In the genomic region with DNA sequence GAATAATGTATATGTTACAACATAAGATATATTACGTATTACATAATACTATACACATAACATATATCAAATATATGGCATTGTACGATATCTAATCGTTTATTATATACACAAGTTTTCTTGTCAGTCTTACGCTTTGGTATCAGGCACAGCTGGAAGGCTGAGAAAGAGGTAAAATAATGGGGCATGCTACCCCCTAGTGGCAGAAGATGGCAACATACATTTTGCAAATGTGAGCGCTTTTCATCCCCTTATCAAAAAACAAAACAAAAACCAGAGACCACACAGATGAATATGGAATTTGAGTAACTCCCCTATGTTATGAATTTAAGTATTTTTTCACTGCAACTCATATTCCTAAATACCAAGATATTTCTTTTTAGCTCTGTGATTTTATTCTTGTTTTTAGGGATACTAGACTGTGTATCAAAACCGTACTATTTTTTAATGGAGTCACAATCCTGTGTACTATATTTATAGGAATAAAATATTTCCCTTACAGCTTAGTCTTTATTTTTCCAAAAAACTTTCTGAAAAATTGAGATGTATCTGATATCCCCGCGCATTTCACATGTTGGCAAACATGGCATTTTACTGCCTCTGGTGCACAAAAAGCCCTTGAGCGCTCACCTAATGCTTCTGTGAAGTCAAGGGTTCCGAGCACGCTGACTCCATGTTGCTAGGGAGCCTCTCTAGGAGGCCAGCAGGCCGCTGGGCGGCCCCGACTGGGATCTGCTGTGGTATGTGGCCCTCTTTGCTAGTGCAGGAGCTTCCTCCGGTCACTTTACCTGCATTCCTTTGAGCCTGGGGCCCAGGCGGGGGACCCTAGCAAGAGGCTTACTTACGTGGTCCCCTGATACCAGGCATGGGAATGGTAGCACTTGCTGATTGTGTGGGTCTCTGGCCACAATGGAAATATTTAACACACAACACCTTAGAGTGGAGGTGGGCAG, we compare ENCODE assay signal across 8 cellular contexts.
DNase-seq lines count a peak whose midpoint lies in the region; ATAC-seq, FAIRE-seq and TF ChIP-seq lines count a peak whose summit lies in the region.

No MANE protein-coding gene starts in this region.

- in situ Hi-C loops in IMR-90 (cut with MboI; ENCODE audit: low sequenced_read_pairs) (loop anchor here (5.0 kb wide), 1 partner anchor 43 kb away; no protein-coding TSS in a partner anchor), mammary epithelial cell (cut with MboI; ENCODE audit: low sequenced_read_pairs in 2 of 2) (loop anchor here (5.0 kb wide), 3 partner anchors 43 to 148 kb away; partner anchors contain the start of genes CHPF (in 1 of the 2) and TMEM198 (in 1 of the 2))

- H3K4me2 ChIP-seq in IMR-90 (ENCODE audit: low read depth, low read length) (no peak overlapping the region), mammary epithelial cell (ENCODE audit: insufficient read depth, low read depth, low read length) (peak overlapping the region; percentile 87)

- dilution Hi-C loops in IMR-90 (cut with HindIII; ENCODE audit: low sequenced_read_pairs, unreplicated experiment) (no loop called here), mammary epithelial cell (cut with HindIII; ENCODE audit: low sequenced_read_pairs) (loop anchor here (5.0 to 25.0 kb wide), 2 partner anchors 148 to 278 kb away; partner anchors contain the start of genes CHPF, DES and TMEM198)

- H3K9ac ChIP-seq in IMR-90 (ENCODE audit: low read depth, low read length) (no peak overlapping the region), mammary epithelial cell (ENCODE audit: insufficient read depth, low read length) (no peak overlapping the region), kidney (ENCODE audit: low read length in 2 of 2) (no peak overlapping the region)

- H3K27ac ChIP-seq in IMR-90 (ENCODE audit: insufficient read depth, low read length): no peak overlapping the region
- H3K27ac ChIP-seq in mammary epithelial cell (ENCODE audit: insufficient read depth, low read depth, low read length): peak overlapping the region; percentile 98
- H3K27ac ChIP-seq in kidney (ENCODE audit: low read depth in 2 of 2, low read length in 2 of 2): no peak overlapping the region

- H3K23ac ChIP-seq in IMR-90 (ENCODE audit: low read depth, low read length): no peak overlapping the region

- no peak overlapping the region for H3K56ac ChIP-seq in IMR-90 (ENCODE audit: extremely low read depth, insufficient read depth, low read length)

- POLR2A ChIA-PET in IMR-90 (lab: Charles Lee; ENCODE audit: unreplicated experiment): no interaction called here

- ATAC-seq in GM18873 (IDR thresholded peaks at IDR 0.05; ENCODE audit: low FRiP score, unreplicated experiment): peak; percentile 45
- ATAC-seq in IMR-90 (ENCODE audit: low read depth): peak; percentile 69
- ATAC-seq in activated CD4-positive, CD25-positive, alpha-beta regulatory T cell treated with anti-CD3 and anti-CD28 coated beads, Interleukin-2, amount 50 U/mL, for 24 hours: no peak

- H3K79me2 ChIP-seq in mammary epithelial cell (ENCODE audit: insufficient read depth, low read length): no peaks in the 10 kb centered on the region

- peak overlapping the region; percentile 67; the same call in 1 of the 2 replicates for H2BK20ac ChIP-seq in IMR-90 (ENCODE audit: low read depth, low read length)

- CTCF ChIA-PET in IMR-90 (lab: Yijun Ruan, JAX): interaction anchor here (0.5 to 1.9 kb wide), 12 partner anchors 10 to 1194 kb away, joined by 3 to 5 read pairs (median 3); no protein-coding TSS in a partner anchor
- CTCF ChIA-PET in mammary epithelial cell (lab: Charles Lee; ENCODE audit: low non-redundant PET): interaction anchor here (0.6 to 1.1 kb wide), 3 partner anchors 44 to 194 kb away, joined by 3 to 4 read pairs (median 3); a partner anchor contains a TSS

- peak overlapping the region; percentile 19; the same call in 1 of the 2 replicates for H3K4ac ChIP-seq in IMR-90 (ENCODE audit: low read depth, low read length)

- TF ChIP-seq POLR2A in IMR-90 (IDR thresholded peaks at IDR 0.05; ENCODE audit: low read depth, low read length): no peak

- no peaks in the 10 kb centered on the region for H3K9me3 ChIP-seq in IMR-90 (ENCODE audit: control insufficient read depth, insufficient read depth, low read length)
- H3K9me3 ChIP-seq in mammary epithelial cell (replicated peaks; ENCODE audit: insufficient read depth, low read length): no peaks in the 10 kb centered on the region
- no peaks in the 10 kb centered on the region for H3K9me3 ChIP-seq in kidney (ENCODE audit: control insufficient read depth in 1 of 2, low read length in 2 of 2)

- peak overlapping the region; percentile 39 for H2BK120ac ChIP-seq in IMR-90 (ENCODE audit: low read depth, low read length)

- H3K9me1 ChIP-seq in IMR-90 (ENCODE audit: insufficient read depth, low read length): peaks cover 2% of the 10 kb centered on the region

- intact Hi-C loops in IMR-90 (cut with micrococcal nuclease): loop anchor here (1.0 to 5.0 kb wide), 3 partner anchors 48 to 149 kb away; partner anchors contain the start of gene STK11IP
- intact Hi-C loops in mammary epithelial cell (cut with micrococcal nuclease): loop anchor here (1.0 to 10.0 kb wide), 11 partner anchors 45 to 415 kb away; partner anchors contain the start of genes DNAJB2, DNPEP, INHA and OBSL1
- intact Hi-C loops in kidney (cut with DNase I): no loop called here

- no TSS peak for BruUV-seq in IMR-90 (replicated peaks; lab: Mats Ljungman, UMichigan)
- BruUV-seq in mammary epithelial cell (replicated peaks; lab: Mats Ljungman, UMichigan): no TSS peak

- peak overlapping the region; percentile 61 for H2AK9ac ChIP-seq in IMR-90 (replicated peaks; ENCODE audit: low read depth, low read length, poor library complexity)

- H3K14ac ChIP-seq in IMR-90 (replicated peaks; ENCODE audit: low read depth, low read length): 0 out of 2 replicates have a peak overlapping the region, but pooled peaks have one; percentile 19

- WGBS in IMR-90 (ENCODE audit: extremely low coverage in 2 of 2, insufficient read length in 1 of 2), 2 experiments: 81% methylated on average over 8 of the region's 17 CpGs; no CpG with 5 or more reads in 1 of the 2 experiments
- 46% methylated on average over 17 of the region's 17 CpGs for WGBS in mammary epithelial cell (ENCODE audit: low coverage, missing lambda C conversion rate)

- no peaks in the 10 kb centered on the region for H3K79me1 ChIP-seq in IMR-90 (ENCODE audit: low read depth in 1 of 2, low read length in 2 of 2)

- H4K91ac ChIP-seq in IMR-90 (ENCODE audit: insufficient read depth, low read depth, low read length): no peak overlapping the region; the same call in 1 of the 2 replicates

- no peak overlapping the region for H2AK5ac ChIP-seq in IMR-90 (ENCODE audit: low read depth, low read length)

- H4K20me1 ChIP-seq in IMR-90 (ENCODE audit: insufficient read depth, low read length): peaks cover 3% of the 10 kb centered on the region; the same call in 1 of the 2 replicates
- H4K20me1 ChIP-seq in mammary epithelial cell (ENCODE audit: insufficient read depth, low read length): no peaks in the 10 kb centered on the region

- no peak overlapping the region for H3K18ac ChIP-seq in IMR-90 (ENCODE audit: low read depth, low read length)

- DNase-seq in CMK (ENCODE audit: low read depth) (peak; percentile 15), IMR-90 (peak; percentile 74), SHP77 (lab: John Stamatoyannopoulos, UW) (peak; percentile 23 to 34), mammary epithelial cell (peak; percentile 56), kidney (no peak)
- DNase-seq in stimulated activated CD8-positive, alpha-beta memory T cell treated with anti-CD3 and anti-CD28 coated beads, Interleukin-12 subunit alpha, Interleukin-12 subunit beta, amount 100 ng/mL, for 1 hour (ENCODE audit: low read depth): peak; percentile 16

- TF ChIP-seq CTCF in IMR-90 (conservative IDR thresholded peaks at IDR 0.05; ENCODE audit: low read depth, low read length) (peak; percentile 75), mammary epithelial cell (conservative IDR thresholded peaks at IDR 0.05 in 1 of 2, IDR thresholded peaks at IDR 0.05 in 1 of 2; ENCODE audit: extremely low read depth in 1 of 2, insufficient read depth in 1 of 2, low read depth in 1 of 2, low read length in 2 of 2) (peak; percentile 66 to 70), kidney (IDR thresholded peaks at IDR 0.05; ENCODE audit: borderline replicate concordance, extremely low read depth, insufficient read depth) (peak; percentile 74)

- peak overlapping the region; percentile 69 for H2AFZ ChIP-seq in IMR-90 (replicated peaks; ENCODE audit: low read length, poor library complexity)
- H2AFZ ChIP-seq in mammary epithelial cell (ENCODE audit: low read depth, low read length): peak overlapping the region; percentile 55

- peak; percentile 93 for FAIRE-seq in kidney (lab: Jason Lieb, UNC)

- peak; percentile 67 for TF ChIP-seq RAD21 in IMR-90 (IDR thresholded peaks at IDR 0.05; ENCODE audit: low read length)

- H3K4me3 ChIP-seq in IMR-90 (ENCODE audit: insufficient read depth, low read depth, low read length): no peak overlapping the region
- H3K4me3 ChIP-seq in mammary epithelial cell (replicated peaks in 1 of 3; ENCODE audit: insufficient read depth in 1 of 3, low read depth in 2 of 3, low read length in 3 of 3): peak overlapping the region in 1 of 3 experiments; percentile 24
- H3K4me3 ChIP-seq in kidney (ENCODE audit: low read length in 2 of 2): no peak overlapping the region

- peak overlapping the region in 1 of 2 experiments; percentile 54; a peak in 1 of 4 replicates for H4K8ac ChIP-seq in IMR-90 (ENCODE audit: low read depth in 2 of 2, low read length in 2 of 2)

- H2BK15ac ChIP-seq in IMR-90 (ENCODE audit: low read depth, low read length): peak overlapping the region; percentile 3; the same call in 1 of the 3 replicates

- H4K5ac ChIP-seq in IMR-90 (ENCODE audit: low read depth, low read length): no peak overlapping the region

- H3K4me1 ChIP-seq in IMR-90 (ENCODE audit: control insufficient read depth, insufficient read depth, low read length) (peaks cover 7% of the 10 kb centered on the region), mammary epithelial cell (ENCODE audit: insufficient read depth, low read length) (peaks cover 50% of the 10 kb centered on the region), kidney (ENCODE audit: control insufficient read depth in 1 of 2, insufficient read depth in 1 of 2, low read depth in 1 of 2, low read length in 2 of 2) (peaks cover 0 to 7% of the 10 kb centered on the region in 2 donors)

- H3K27me3 ChIP-seq in IMR-90 (ENCODE audit: control insufficient read depth, insufficient read depth, low read length): peaks cover 2% of the 10 kb centered on the region; the same call in 1 of the 2 replicates
- H3K27me3 ChIP-seq in mammary epithelial cell (ENCODE audit: insufficient read depth, low read length): no peaks in the 10 kb centered on the region

- peak overlapping the region; percentile 58 for H2BK5ac ChIP-seq in IMR-90 (ENCODE audit: low read depth, low read length, poor library complexity, severe bottlenecking)

- H3K36me3 ChIP-seq in IMR-90 (ENCODE audit: control insufficient read depth, insufficient read depth, low read length): no peaks in the 10 kb centered on the region
- H3K36me3 ChIP-seq in mammary epithelial cell (ENCODE audit: insufficient read depth, low read length): no peaks in the 10 kb centered on the region
- no peaks in the 10 kb centered on the region for H3K36me3 ChIP-seq in kidney (ENCODE audit: control insufficient read depth in 1 of 2, insufficient read depth in 2 of 2, low read length in 2 of 2)

TF ChIP-seq in IMR-90, 13 proteins besides CTCF, POLR2A, EP300 and RAD21 (continues in another document):
- no peak for TF ChIP-seq MAZ (IDR thresholded peaks at IDR 0.05; ENCODE audit: borderline replicate concordance, low read depth, low read length)

Comparison
In these comparisons a context has a peak if more than half of its experiments do, and no peak if none do; other contexts are left out.
1. ATAC-seq: peak in GM18873 (single experiment) and IMR-90 (single experiment); none in activated CD4-positive, CD25-positive, alpha-beta regulatory T cell treated with anti-CD3 and anti-CD28 coated beads, Interleukin-2, amount 50 U/mL, for 24 hours (0 of 2).
2. Peak in every context shown above with its lines, with median percentiles within 50 percentile points of each other: CTCF ChIP-seq.